Comparison of ENCODE assay signal across 13 cellular contexts in genomic region chr11:7534030-7534378, GRCh38. TPM values are rescaled to one million over a fixed set of nuclear protein-coding genes. Genes with fewer than 3 reads are reported as not detected.
A peak's percentile ranks its signal among the peaks of the same experiment; 100 is the strongest.
DNase-seq lines count a peak whose midpoint lies in the region; ATAC-seq and TF ChIP-seq lines count a peak whose summit lies in the region.
"Had no signal": no experiment of that assay in that cellular context is flagged by ENCODE, and none has a peak within 500 bp of the region (broad histone marks: within the 10 kb centered on the region; RNA-seq: fewer than 3 reads in every experiment).

No MANE protein-coding gene starts in this region.

- intact Hi-C loops in thyroid gland (cut with DNase I) = no loop called here

- no peaks in the 10 kb centered on the region for H3K27me3 ChIP-seq in thyroid gland
- H3K27me3 ChIP-seq in Peyer's patch = no peaks in the 10 kb centered on the region

- no peak for DNase-seq in thyroid gland
- DNase-seq in Peyer's patch = no peak
- DNase-seq in NCI-H446 treated with DMSO at 0.1 percent for 48 hours (lab: John Stamatoyannopoulos, UW) = no peak
- DNase-seq in activated gamma-delta T cell (lab: John Stamatoyannopoulos, UW) = no peak
- DNase-seq: aorta; COR-L47; effector memory CD4-positive, alpha-beta T cell; glutamatergic neuron; SHP77; stimulated activated naive CD4-positive, alpha-beta T cell had no signal

- TF ChIP-seq CTCF in thyroid gland (IDR thresholded peaks at IDR 0.05) = no peak
- TF ChIP-seq CTCF in Peyer's patch (IDR thresholded peaks at IDR 0.05) = no peak

- H3K4me1 ChIP-seq in thyroid gland (peaks cover 82 to 97% of the 10 kb centered on the region in 2 donors), Peyer's patch (peaks cover 0 to 22% (median 0%) of the 10 kb centered on the region in 4 donors)

- ATAC-seq in GM19043 (IDR thresholded peaks at IDR 0.05; ENCODE audit: low read depth, unreplicated experiment) (peak; percentile 44), HG02588 (IDR thresholded peaks at IDR 0.05; ENCODE audit: unreplicated experiment) (peak; percentile 63), HG03457 (IDR thresholded peaks at IDR 0.05; ENCODE audit: unreplicated experiment) (peak; percentile 45)

- peak overlapping the region; percentile 64 to 97 (median 82) for H3K27ac ChIP-seq in thyroid gland
- H3K27ac ChIP-seq in Peyer's patch = no peak overlapping the region

- no peaks in the 10 kb centered on the region for H3K9me3 ChIP-seq in thyroid gland
- no peaks in the 10 kb centered on the region for H3K9me3 ChIP-seq in Peyer's patch

- TF ChIP-seq POLR2A in thyroid gland (IDR thresholded peaks at IDR 0.05) = no peak
- no peak for TF ChIP-seq POLR2A in Peyer's patch (IDR thresholded peaks at IDR 0.05)

- H3K36me3 ChIP-seq in thyroid gland (no peaks in the 10 kb centered on the region), Peyer's patch (no peaks in the 10 kb centered on the region)

- no peak overlapping the region for H3K4me3 ChIP-seq in thyroid gland (replicated peaks in 1 of 3)
- no peak overlapping the region for H3K4me3 ChIP-seq in Peyer's patch

RNA-seq across cellular contexts. Expression of gene PPFIBP2, which starts 20.2 kb away (rescaled TPM):
- total RNA-seq in thyroid gland (10 to 100 TPM; 64.3 to 91.9 (median 71.6) TPM), Peyer's patch (100 to 1,000 TPM in 3 of 4 donors, 10 to 100 TPM in 1; 74.6 to 245 (median 148) TPM)

RNA-seq across cellular contexts. Expression of gene OLFML1, which starts 48.7 kb away (rescaled TPM):
- 10 to 100 TPM in 1 of 4 donors, 1 to 10 TPM in 3; 2.7 to 11.0 (median 5.8) TPM for total RNA-seq in thyroid gland
- 1 to 10 TPM; 2.3 to 8.4 (median 3.2) TPM for total RNA-seq in Peyer's patch

Comparison
In these comparisons a context has a peak if more than half of its experiments do, and no peak if none do; other contexts are left out.
1. H3K27ac ChIP-seq: peak in thyroid gland (3 of 3); none in Peyer's patch (0 of 4).
2. Peak in every context shown above with its lines, with median percentiles within 50 percentile points of each other: ATAC-seq.